17 cellular contexts compared by ENCODE assay signal in genomic region chr6:98416027-98416426, GRCh38.
DNase-seq lines count a peak whose midpoint lies in the region; ATAC-seq and TF ChIP-seq lines count a peak whose summit lies in the region.
"Had no signal": no experiment of that assay in that cellular context is flagged by ENCODE, and none has a peak within 500 bp of the region (broad histone marks: within the 10 kb centered on the region; RNA-seq: fewer than 3 reads in every experiment).

No MANE protein-coding gene starts in this region.

- H3K4me3 ChIP-seq in epithelial cell of esophagus (ENCODE audit: low read length) = no peak overlapping the region
- H3K4me3 ChIP-seq: esophagus squamous epithelium, left lung, prostate gland, tibial artery had no signal

- peak; percentile 45 for DNase-seq in NCI-H510A treated with DMSO at 0.1 percent for 48 hours (lab: John Stamatoyannopoulos, UW)
- no peak for DNase-seq in NCI-H510A (lab: John Stamatoyannopoulos, UW)
- DNase-seq in NCI-H748 treated with DMSO at 0.1 percent for 48 hours (lab: John Stamatoyannopoulos, UW) = peak; percentile 67
- peak; percentile 2 for DNase-seq in epithelial cell of esophagus (ENCODE audit: low read depth)
- DNase-seq in substantia nigra (lab: John Stamatoyannopoulos, UW) = peak in 31 of 49 donors; percentile 0 to 73 (median 10)
- DNase-seq in activated gamma-delta T cell (lab: John Stamatoyannopoulos, UW) = no peak
- DNase-seq in NCI-H128 (lab: John Stamatoyannopoulos, UW; ENCODE audit: unreplicated experiment) = no peak
- DNase-seq: ACHN; activated CD8-positive, alpha-beta memory T cell treated with anti-CD3 and anti-CD28 coated beads for 24 hours; activated T-cell treated with anti-CD3 and anti-CD28 coated beads, Interleukin-2, amount 50 U/mL, for 4 hours; esophagus squamous epithelium; nephron progenitor cell; tibial artery had no signal

- TF ChIP-seq CTCF in epithelial cell of esophagus (IDR thresholded peaks at IDR 0.05; ENCODE audit: insufficient read depth, low read depth, low read length, missing control alignments) = no peak

- H3K27ac ChIP-seq in substantia nigra (ENCODE audit: low read depth, low read length, poor library complexity, severe bottlenecking) = peak overlapping the region; percentile 82
- H3K27ac ChIP-seq: esophagus squamous epithelium, left lung, prostate gland, tibial artery had no signal

- ATAC-seq in GM19455 (IDR thresholded peaks at IDR 0.05; ENCODE audit: unreplicated experiment) = no peak
- ATAC-seq: activated naive CD4-positive, alpha-beta T cell treated with anti-CD3 and anti-CD28 coated beads, Interleukin-2, amount 50 U/mL, for 72 hours; activated T-cell treated with anti-CD3 and anti-CD28 coated beads, Interleukin-2, amount 50 U/mL, for 4 hours; left lung had no signal

Comparison
In these comparisons a context has a peak if more than half of its experiments do, and no peak if none do; other contexts are left out.
1. DNase-seq: peak in NCI-H510A treated with DMSO at 0.1 percent for 48 hours (single experiment), NCI-H748 treated with DMSO at 0.1 percent for 48 hours (single experiment), epithelial cell of esophagus (single experiment) and substantia nigra (31 of 49); none in NCI-H510A (single experiment), activated gamma-delta T cell (single experiment) and NCI-H128 (single experiment).